Comparison of ENCODE assay signal across 20 cellular contexts in genomic region chr1:223079498-223079897, GRCh38.
"Had no signal": no experiment of that assay in that cellular context is flagged by ENCODE, and none has a peak within 500 bp of the region (broad histone marks: within the 10 kb centered on the region; RNA-seq: fewer than 3 reads in every experiment).

No MANE protein-coding gene starts in this region.

- FAIRE-seq: kidney had no signal

- H3K36me3 Mint-ChIP-seq: natural killer cell; stimulated activated naive B cell treated with anti-CD40 and anti-IgM and Interleukin-4, amounts not matched to agents 10 μg/mL and 1 μg/mL and 100 μg/mL, for 72 hours had no signal

- H3K9me3 ChIP-seq: psoas muscle, sigmoid colon, testis, transverse colon had no signal

- H3K4me2 ChIP-seq: hepatocyte had no signal

- H3K36me3 ChIP-seq: sigmoid colon, transverse colon had no signal

- H3K79me2 ChIP-seq: hepatocyte had no signal

- DNase-seq: effector CD4-positive, alpha-beta T cell; endodermal cell; foreskin melanocyte; head of caudate nucleus; kidney; left cardiac atrium; mammary epithelial cell; natural killer cell; psoas muscle; retina; sigmoid colon; stimulated activated CD4-positive, alpha-beta T cell treated with anti-CD3 and anti-CD28 coated beads, Interleukin-2, amount 100 ng/mL, for 24 hours; stimulated activated CD4-positive, alpha-beta T cell treated with anti-CD3 and anti-CD28 coated beads, Interleukin-4, amount 100 ng/mL, for 4 hours; stimulated activated naive B cell treated with anti-CD40 and anti-IgM and Interleukin-4, amounts not matched to agents 10 μg/mL and 1 μg/mL and 100 μg/mL, for 72 hours; stimulated activated naive CD8-positive, alpha-beta T cell treated with anti-CD3 and anti-CD28 coated beads, Interleukin-15, amount 100 ng/mL, for 72 hours; testis; transverse colon had no signal

- ATAC-seq: left cardiac atrium; natural killer cell; psoas muscle; stimulated activated naive B cell treated with anti-CD40 and anti-IgM and Interleukin-4, amounts not matched to agents 10 μg/mL and 1 μg/mL and 100 μg/mL, for 72 hours; stimulated activated naive CD8-positive, alpha-beta T cell treated with anti-CD3 and anti-CD28 coated beads, Interleukin-15, amount 100 ng/mL, for 72 hours had no signal

- H3K27me3 ChIP-seq: hepatocyte, sigmoid colon, testis, transverse colon had no signal

- H3K4me3 ChIP-seq: coronary artery, hepatocyte, psoas muscle, sigmoid colon, skin epidermis, testis, transverse colon had no signal

- H3K27ac ChIP-seq: coronary artery, hepatocyte, psoas muscle, sigmoid colon, skin epidermis, testis, transverse colon had no signal

- H3K9me3 Mint-ChIP-seq: endodermal cell; natural killer cell; stimulated activated naive B cell treated with anti-CD40 and anti-IgM and Interleukin-4, amounts not matched to agents 10 μg/mL and 1 μg/mL and 100 μg/mL, for 72 hours; stimulated activated naive CD8-positive, alpha-beta T cell treated with anti-CD3 and anti-CD28 coated beads, Interleukin-15, amount 100 ng/mL, for 72 hours had no signal

- H3K27ac Mint-ChIP-seq: endodermal cell; natural killer cell; stimulated activated naive B cell treated with anti-CD40 and anti-IgM and Interleukin-4, amounts not matched to agents 10 μg/mL and 1 μg/mL and 100 μg/mL, for 72 hours; stimulated activated naive CD8-positive, alpha-beta T cell treated with anti-CD3 and anti-CD28 coated beads, Interleukin-15, amount 100 ng/mL, for 72 hours had no signal

- H3K4me3 Mint-ChIP-seq: endodermal cell; natural killer cell; stimulated activated naive B cell treated with anti-CD40 and anti-IgM and Interleukin-4, amounts not matched to agents 10 μg/mL and 1 μg/mL and 100 μg/mL, for 72 hours; stimulated activated naive CD8-positive, alpha-beta T cell treated with anti-CD3 and anti-CD28 coated beads, Interleukin-15, amount 100 ng/mL, for 72 hours had no signal

- H2AFZ ChIP-seq: hepatocyte had no signal
